10 cellular contexts compared by ENCODE assay signal in genomic region chr6:27544612-27545260, GRCh38.
DNase-seq lines count a peak whose midpoint lies in the region; ATAC-seq, FAIRE-seq and TF ChIP-seq lines count a peak whose summit lies in the region.
"Had no signal": no experiment of that assay in that cellular context is flagged by ENCODE, and none has a peak within 500 bp of the region (broad histone marks: within the 10 kb centered on the region; RNA-seq: fewer than 3 reads in every experiment).

No MANE protein-coding gene starts in this region.

- peaks cover 86% of the 10 kb centered on the region for H3K27me3 Mint-ChIP-seq in stimulated activated naive CD8-positive, alpha-beta T cell treated with anti-CD3 and anti-CD28 coated beads, Interleukin-15, Interleukin-2, amounts not matched to agents 100 ng/mL and 50 ng/mL, for 24 hours
- H3K27me3 Mint-ChIP-seq in astrocyte (ENCODE audit: low read depth, unreplicated experiment): peaks cover 7% of the 10 kb centered on the region

- TF ChIP-seq POLR2A in lower leg skin (IDR thresholded peaks at IDR 0.05) (no peak), gastroesophageal sphincter (IDR thresholded peaks at IDR 0.05) (no peak)

- H3K27ac Mint-ChIP-seq in stimulated activated naive CD8-positive, alpha-beta T cell treated with anti-CD3 and anti-CD28 coated beads, Interleukin-15, Interleukin-2, amounts not matched to agents 100 ng/mL and 50 ng/mL, for 24 hours: no peak overlapping the region
- peak overlapping the region; percentile 64 for H3K27ac Mint-ChIP-seq in astrocyte (ENCODE audit: unreplicated experiment)

- peak overlapping the region; percentile 89 for H3K4me2 ChIP-seq in astrocyte (ENCODE audit: low read length)

- no peak for TF ChIP-seq CTCF in astrocyte (IDR thresholded peaks at IDR 0.05; ENCODE audit: insufficient read depth, low read depth, low read length)
- TF ChIP-seq CTCF in lower leg skin (IDR thresholded peaks at IDR 0.05): no peak
- TF ChIP-seq CTCF in gastroesophageal sphincter (IDR thresholded peaks at IDR 0.05): no peak

- peaks cover 19% of the 10 kb centered on the region for H3K4me1 Mint-ChIP-seq in stimulated activated naive CD8-positive, alpha-beta T cell treated with anti-CD3 and anti-CD28 coated beads, Interleukin-15, Interleukin-2, amounts not matched to agents 100 ng/mL and 50 ng/mL, for 24 hours (ENCODE audit: low read depth)
- no peaks in the 10 kb centered on the region for H3K4me1 Mint-ChIP-seq in astrocyte (ENCODE audit: low read depth, unreplicated experiment)

- intact Hi-C loops in lower leg skin (cut with DNase I; ENCODE audit: low total_unique reads): no loop called here

- no peaks in the 10 kb centered on the region for H3K79me2 ChIP-seq in astrocyte (ENCODE audit: insufficient read depth, low read length)

- peaks cover 2% of the 10 kb centered on the region for H3K9me3 ChIP-seq in astrocyte (ENCODE audit: insufficient read depth, low read depth, low read length)
- H3K9me3 ChIP-seq in iPS-18c (ENCODE audit: control insufficient read depth, insufficient read depth, low read length): no peaks in the 10 kb centered on the region
- peaks cover 0 to 18% (median 0%) of the 10 kb centered on the region in 3 donors for H3K9me3 ChIP-seq in gastroesophageal sphincter

- H3K27me3 ChIP-seq in astrocyte (ENCODE audit: insufficient read depth, low read length) (no peaks in the 10 kb centered on the region), gastroesophageal sphincter (peaks cover 99% of the 10 kb centered on the region)

- H3K36me3 Mint-ChIP-seq in stimulated activated naive CD8-positive, alpha-beta T cell treated with anti-CD3 and anti-CD28 coated beads, Interleukin-15, Interleukin-2, amounts not matched to agents 100 ng/mL and 50 ng/mL, for 24 hours (ENCODE audit: low read depth): peaks cover 14% of the 10 kb centered on the region
- no peaks in the 10 kb centered on the region for H3K36me3 Mint-ChIP-seq in astrocyte (ENCODE audit: low read depth, unreplicated experiment)

- peak overlapping the region; percentile 60 for H3K9ac ChIP-seq in astrocyte (ENCODE audit: low read length)

- peak overlapping the region; percentile 83 for H2AFZ ChIP-seq in astrocyte (ENCODE audit: low read depth, low read length)

- H3K4me1 ChIP-seq in astrocyte (ENCODE audit: insufficient read depth, low read length) (no peaks in the 10 kb centered on the region), gastroesophageal sphincter (peaks cover 0 to 15% (median 0%) of the 10 kb centered on the region in 3 donors)

- H3K4me3 Mint-ChIP-seq in stimulated activated naive CD8-positive, alpha-beta T cell treated with anti-CD3 and anti-CD28 coated beads, Interleukin-15, Interleukin-2, amounts not matched to agents 100 ng/mL and 50 ng/mL, for 24 hours: peak overlapping the region; percentile 78
- H3K4me3 Mint-ChIP-seq in astrocyte (ENCODE audit: unreplicated experiment): peak overlapping the region; percentile 91

- H4K20me1 ChIP-seq in astrocyte (ENCODE audit: insufficient read depth, low read length): no peaks in the 10 kb centered on the region

- no peak for DNase-seq in stimulated activated naive CD8-positive, alpha-beta T cell treated with anti-CD3 and anti-CD28 coated beads, Interleukin-15, Interleukin-2, amounts not matched to agents 100 U/mL and 50 U/mL, for 24 hours
- DNase-seq in astrocyte (ENCODE audit: low read depth) (no peak), lower leg skin (ENCODE audit: low spot score in 2 of 2) (no peak), NCI-H2107 treated with DMSO at 0.1 percent for 48 hours (lab: John Stamatoyannopoulos, UW; ENCODE audit: unreplicated experiment) (no peak), activated T-cell treated with anti-CD3 and anti-CD28 coated beads for 4 hours (no peak)
- DNase-seq: stimulated activated naive CD4-positive, alpha-beta T cell had no signal

- H3K4me3 ChIP-seq in astrocyte (ENCODE audit: insufficient read depth, low read depth, low read length) (peak overlapping the region; percentile 70), iPS-18c (ENCODE audit: insufficient read depth, low read depth, low read length) (peak overlapping the region; percentile 71), lower leg skin (ENCODE audit: low read depth, poor library complexity, severe bottlenecking) (no peak overlapping the region), gastroesophageal sphincter (peak overlapping the region in 1 of 2 donors; percentile 10)

- FAIRE-seq in astrocyte (lab: Jason Lieb, UNC): no peak

- H3K9me3 Mint-ChIP-seq in stimulated activated naive CD8-positive, alpha-beta T cell treated with anti-CD3 and anti-CD28 coated beads, Interleukin-15, Interleukin-2, amounts not matched to agents 100 ng/mL and 50 ng/mL, for 24 hours: peaks cover 19% of the 10 kb centered on the region
- H3K9me3 Mint-ChIP-seq in astrocyte (ENCODE audit: unreplicated experiment): peaks cover 5% of the 10 kb centered on the region

- no peak for TF ChIP-seq EP300 in gastroesophageal sphincter (IDR thresholded peaks at IDR 0.05)

- H3K36me3 ChIP-seq in astrocyte (ENCODE audit: insufficient read depth, low read length) (no peaks in the 10 kb centered on the region), gastroesophageal sphincter (no peaks in the 10 kb centered on the region)

- ATAC-seq in stimulated activated naive CD8-positive, alpha-beta T cell treated with anti-CD3 and anti-CD28 coated beads, Interleukin-15, Interleukin-2, amounts not matched to agents 100 U/mL and 50 U/mL, for 24 hours: no peak
- no peak for ATAC-seq in gastroesophageal sphincter
- ATAC-seq: sciatic nerve had no signal

- 8 to 13% methylated on average over 20 of the region's 20 CpGs for WGBS in lower leg skin, 2 donors
- 3 to 4% methylated on average over 20 of the region's 20 CpGs for WGBS in gastroesophageal sphincter (ENCODE audit: low coverage in 1 of 2), 2 donors

- H3K27ac ChIP-seq in astrocyte (ENCODE audit: low read depth, low read length) (no peak overlapping the region), gastroesophageal sphincter (no peak overlapping the region)
